ENCODE assay signal across 13 cellular contexts in genomic region chr20:63885264-63886053, GRCh38. TPM values are rescaled to one million over a fixed set of nuclear protein-coding genes. Genes with fewer than 3 reads are reported as not detected.
DNase-seq lines count a peak whose midpoint lies in the region; ATAC-seq and TF ChIP-seq lines count a peak whose summit lies in the region.
"Had no signal": no experiment of that assay in that cellular context is flagged by ENCODE, and none has a peak within 500 bp of the region (broad histone marks: within the 10 kb centered on the region; RNA-seq: fewer than 3 reads in every experiment).

No MANE protein-coding gene starts in this region.

- H3K4me3 ChIP-seq in left ventricle myocardium inferior (no peak overlapping the region), esophagus squamous epithelium (peak overlapping the region in 1 of 4 donors; percentile 2), transverse colon (no peak overlapping the region)
- H3K4me3 ChIP-seq: GM23248 had no signal

- H3K4me3 Mint-ChIP-seq in glutamatergic neuron (ENCODE audit: unreplicated experiment): no peak overlapping the region
- H3K4me3 Mint-ChIP-seq: activated CD4-positive, alpha-beta memory T cell treated with anti-CD3 and anti-CD28 coated beads for 36 hours had no signal

- intact Hi-C loops in left ventricle myocardium inferior (cut with micrococcal nuclease) (no loop called here), left ventricle myocardium superior (cut with micrococcal nuclease) (no loop called here), esophagus squamous epithelium (cut with DNase I) (no loop called here), transverse colon (cut with DNase I; ENCODE audit: low total_unique reads) (no loop called here)

- peaks cover 75% of the 10 kb centered on the region for H3K36me3 ChIP-seq in left ventricle myocardium inferior
- peaks cover 16 to 99% (median 39%) of the 10 kb centered on the region in 3 donors for H3K36me3 ChIP-seq in esophagus squamous epithelium
- peaks cover 0 to 19% (median 9%) of the 10 kb centered on the region in 4 donors for H3K36me3 ChIP-seq in transverse colon

- TF ChIP-seq CTCF in left ventricle myocardium inferior (IDR thresholded peaks at IDR 0.05; ENCODE audit: borderline replicate concordance) (no peak), esophagus squamous epithelium (IDR thresholded peaks at IDR 0.05) (no peak), transverse colon (IDR thresholded peaks at IDR 0.05) (no peak), glutamatergic neuron (IDR thresholded peaks at IDR 0.05; ENCODE audit: partially characterized antibody, unreplicated experiment) (no peak)

- in situ Hi-C loops in transverse colon (cut with MboI; ENCODE audit: low pct_ligation_motif_present in 1 of 4, low pct_unique_long_range_greater_than_20kb in 1 of 4, low sequenced_read_pairs in 3 of 4): no loop called here

- no peak for TF ChIP-seq EP300 in transverse colon (IDR thresholded peaks at IDR 0.05; ENCODE audit: low read depth)

- TF ChIP-seq POLR2A in esophagus squamous epithelium (IDR thresholded peaks at IDR 0.05) (no peak), transverse colon (IDR thresholded peaks at IDR 0.05) (no peak)

- WGBS in esophagus squamous epithelium, 2 donors: 52% methylated on average over 10 of the region's 27 CpGs; no CpG with 5 or more reads in 1 of the 2 donors
- WGBS in transverse colon (ENCODE audit: low coverage in 1 of 2), 2 donors: 80% methylated on average over 1 to 27 of the region's 27 CpGs

- H3K27me3 ChIP-seq in left ventricle myocardium inferior (ENCODE audit: low read depth) (no peaks in the 10 kb centered on the region), esophagus squamous epithelium (no peaks in the 10 kb centered on the region), transverse colon (no peaks in the 10 kb centered on the region)

- H3K4me1 ChIP-seq in left ventricle myocardium inferior (peaks cover 14% of the 10 kb centered on the region), esophagus squamous epithelium (peaks cover 15 to 69% (median 17%) of the 10 kb centered on the region in 3 donors), transverse colon (no peaks in the 10 kb centered on the region)

- DNase-seq in left ventricle myocardium inferior (no peak), left ventricle myocardium superior (no peak), esophagus squamous epithelium (lab: John Stamatoyannopoulos, UW) (no peak), transverse colon (peak; percentile 34), glutamatergic neuron (no peak)
- DNase-seq in activated CD4-positive, alpha-beta T cell treated with anti-CD3 and anti-CD28 coated beads for 4 hours: no peak
- DNase-seq: activated CD4-positive, alpha-beta memory T cell treated with anti-CD3 and anti-CD28 coated beads for 36 hours; foreskin fibroblast; GM23248; IMR-90; mesenchymal stem cell; occipital lobe had no signal

- H3K4me1 Mint-ChIP-seq in glutamatergic neuron (ENCODE audit: low read depth, unreplicated experiment): no peaks in the 10 kb centered on the region

- no peaks in the 10 kb centered on the region for H3K9me3 ChIP-seq in left ventricle myocardium inferior (replicated peaks)
- H3K9me3 ChIP-seq in esophagus squamous epithelium: no peaks in the 10 kb centered on the region
- H3K9me3 ChIP-seq in transverse colon: no peaks in the 10 kb centered on the region

- no peaks in the 10 kb centered on the region for H3K9me3 Mint-ChIP-seq in glutamatergic neuron (ENCODE audit: unreplicated experiment)
- H3K9me3 Mint-ChIP-seq: activated CD4-positive, alpha-beta memory T cell treated with anti-CD3 and anti-CD28 coated beads for 36 hours had no signal

- no peaks in the 10 kb centered on the region for H3K36me3 Mint-ChIP-seq in glutamatergic neuron (ENCODE audit: unreplicated experiment)

- no peak for ATAC-seq in left ventricle myocardium superior

- no peak overlapping the region for H3K27ac Mint-ChIP-seq in glutamatergic neuron (ENCODE audit: unreplicated experiment)
- H3K27ac Mint-ChIP-seq: activated CD4-positive, alpha-beta memory T cell treated with anti-CD3 and anti-CD28 coated beads for 36 hours had no signal

- H3K27ac ChIP-seq in left ventricle myocardium inferior (replicated peaks) (peak overlapping the region; percentile 71), esophagus squamous epithelium (peak overlapping the region; percentile 44 to 71 (median 60)), transverse colon (no peak overlapping the region)
- H3K27ac ChIP-seq: GM23248 had no signal

- H3K27me3 Mint-ChIP-seq in glutamatergic neuron (ENCODE audit: unreplicated experiment): peaks cover 13% of the 10 kb centered on the region
- H3K27me3 Mint-ChIP-seq: activated CD4-positive, alpha-beta memory T cell treated with anti-CD3 and anti-CD28 coated beads for 36 hours had no signal

RNA-seq across cellular contexts. Expression of gene DNAJC5, which starts 9.5 kb away (rescaled TPM):
- total RNA-seq in left ventricle myocardium inferior: 42.8 TPM
- 47.3 TPM for total RNA-seq in left ventricle myocardium superior
- 10 to 100 TPM; 58.7 to 89.5 (median 75.4) TPM for total RNA-seq in esophagus squamous epithelium
- total RNA-seq in transverse colon: 10 to 100 TPM; 59.9 to 77.3 (median 71.4) TPM
- total RNA-seq in glutamatergic neuron (ENCODE audit: unreplicated experiment): 57.9 TPM

RNA-seq across cellular contexts. Expression of gene TPD52L2, which starts 20.4 kb away (rescaled TPM):
- total RNA-seq in left ventricle myocardium inferior (72.0 TPM), left ventricle myocardium superior (78.0 TPM), esophagus squamous epithelium (100 to 1,000 TPM in 3 of 4 donors, 10 to 100 TPM in 1; 97.1 to 124 (median 116) TPM), transverse colon (10 to 100 TPM; 40.8 to 67.0 (median 62.6) TPM), glutamatergic neuron (ENCODE audit: unreplicated experiment) (109 TPM)

RNA-seq across cellular contexts. Expression of gene ABHD16B, which starts 24.2 kb away (rescaled TPM):
- total RNA-seq in left ventricle myocardium inferior: not detected
- not detected for total RNA-seq in left ventricle myocardium superior
- not detected for total RNA-seq in esophagus squamous epithelium
- not detected for total RNA-seq in transverse colon
- total RNA-seq in glutamatergic neuron (ENCODE audit: unreplicated experiment): not detected
- total RNA-seq: activated CD4-positive, alpha-beta memory T cell treated with anti-CD3 and anti-CD28 coated beads for 36 hours; GM23248; IMR-90; occipital lobe; SK-MEL-5 had no signal

RNA-seq across cellular contexts. Expression of gene ZBTB46, which starts 54.4 kb away (rescaled TPM):
- total RNA-seq in left ventricle myocardium inferior: 13.6 TPM
- total RNA-seq in left ventricle myocardium superior: 13.1 TPM
- 1 to 10 TPM in 3 of 4 donors, under 1 TPM in 1; 0.79 to 4.2 (median 2.0) TPM for total RNA-seq in esophagus squamous epithelium
- total RNA-seq in transverse colon: 1 to 10 TPM; 2.3 to 6.0 (median 5.3) TPM
- 94.4 TPM for total RNA-seq in glutamatergic neuron (ENCODE audit: unreplicated experiment)

Comparison
In these comparisons a context has a peak if more than half of its experiments do, and no peak if none do; other contexts are left out.
1. H3K27ac ChIP-seq: peak in left ventricle myocardium inferior (single experiment) and esophagus squamous epithelium (4 of 4); none in transverse colon (0 of 4).